Comparison of ENCODE assay signal across 9 cellular contexts in the genomic region with DNA sequence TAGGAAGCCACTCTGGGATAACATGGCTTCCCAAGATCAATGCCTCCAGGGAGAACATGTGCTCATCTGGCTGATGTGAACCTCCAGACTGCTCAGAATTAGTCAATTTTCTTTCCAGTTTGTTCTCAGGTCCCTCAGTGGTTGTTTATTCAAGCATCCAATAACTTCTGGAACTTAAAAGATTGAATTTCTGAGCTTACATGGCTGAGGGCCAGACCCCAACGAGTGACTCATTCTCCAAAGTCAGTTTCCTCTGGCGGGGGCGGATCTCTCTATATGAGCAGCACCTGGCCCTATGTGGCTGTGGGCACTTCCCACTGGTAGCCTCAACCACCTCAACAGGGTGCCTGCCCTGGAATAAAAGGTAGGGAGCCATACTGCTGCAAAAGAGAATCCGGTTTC. TPM values are rescaled to one million over a fixed set of nuclear protein-coding genes. Genes with fewer than 3 reads are reported as not detected.
DNase-seq lines count a peak whose midpoint lies in the region; ATAC-seq, FAIRE-seq and TF ChIP-seq lines count a peak whose summit lies in the region.
"Had no signal": no experiment of that assay in that cellular context is flagged by ENCODE, and none has a peak within 500 bp of the region (broad histone marks: within the 10 kb centered on the region; RNA-seq: fewer than 3 reads in every experiment).

No MANE protein-coding gene starts in this region.

- no peak overlapping the region for H3K4me3 Mint-ChIP-seq in astrocyte (ENCODE audit: unreplicated experiment)

- peaks cover 17% of the 10 kb centered on the region for H3K4me1 Mint-ChIP-seq in astrocyte (ENCODE audit: low read depth, unreplicated experiment)

- no peak overlapping the region for H3K9ac ChIP-seq in BLaER1 treated with 17β-estradiol and CSF1 and Interleukin-3, amounts not matched to agents 10 nM and 100 nM
- H3K9ac ChIP-seq in astrocyte (ENCODE audit: low read length) = no peak overlapping the region

- no peaks in the 10 kb centered on the region for H3K79me2 ChIP-seq in astrocyte (ENCODE audit: insufficient read depth, low read length)

- peaks cover 0 to 47% (median 20%) of the 10 kb centered on the region in 10 experiments; a peak in 14 of 20 replicates for H3K4me1 ChIP-seq in BLaER1 treated with 17β-estradiol and CSF1 and Interleukin-3, amounts not matched to agents 10 nM and 100 nM
- H3K4me1 ChIP-seq in astrocyte (ENCODE audit: insufficient read depth, low read length) = peaks cover 5% of the 10 kb centered on the region

- no peaks in the 10 kb centered on the region for H3K36me3 Mint-ChIP-seq in astrocyte (ENCODE audit: low read depth, unreplicated experiment)

- H3K4me3 ChIP-seq in BLaER1 treated with 17β-estradiol and CSF1 and Interleukin-3, amounts not matched to agents 10 nM and 100 nM = no peak overlapping the region
- H3K4me3 ChIP-seq in astrocyte (ENCODE audit: insufficient read depth, low read depth, low read length) = no peak overlapping the region

- H3K27me3 ChIP-seq in BLaER1 treated with 17β-estradiol and CSF1 and Interleukin-3, amounts not matched to agents 10 nM and 100 nM = no peaks in the 10 kb centered on the region
- H3K27me3 ChIP-seq in astrocyte (ENCODE audit: insufficient read depth, low read length) = no peaks in the 10 kb centered on the region

- peak overlapping the region; percentile 80 for H3K27ac Mint-ChIP-seq in astrocyte (ENCODE audit: unreplicated experiment)

- H3K9me3 Mint-ChIP-seq in astrocyte (ENCODE audit: unreplicated experiment) = no peaks in the 10 kb centered on the region

- ATAC-seq in omental fat pad (ENCODE audit: low FRiP score) = peak; percentile 65
- ATAC-seq in SK-N-SH treated with all-trans-retinoic acid at 6 μM for 48 hours = no peak
- ATAC-seq in GM21381 (IDR thresholded peaks at IDR 0.05; ENCODE audit: unreplicated experiment) = no peak

- TF ChIP-seq CTCF in astrocyte (IDR thresholded peaks at IDR 0.05; ENCODE audit: insufficient read depth, low read depth, low read length) (no peak), omental fat pad (IDR thresholded peaks at IDR 0.05) (no peak)

- peaks cover 10% of the 10 kb centered on the region for H3K27me3 Mint-ChIP-seq in astrocyte (ENCODE audit: low read depth, unreplicated experiment)

- no peak overlapping the region for H2AFZ ChIP-seq in astrocyte (ENCODE audit: low read depth, low read length)

- H3K4me2 ChIP-seq in BLaER1 treated with 17β-estradiol and CSF1 and Interleukin-3, amounts not matched to agents 10 nM and 100 nM = peak overlapping the region in 8 of 11 experiments; percentile 17 to 80 (median 48); a peak in 14 of 22 replicates
- no peak overlapping the region for H3K4me2 ChIP-seq in astrocyte (ENCODE audit: low read length)

- no peaks in the 10 kb centered on the region for H3K36me3 ChIP-seq in BLaER1 treated with 17β-estradiol and CSF1 and Interleukin-3, amounts not matched to agents 10 nM and 100 nM
- no peaks in the 10 kb centered on the region for H3K36me3 ChIP-seq in astrocyte (ENCODE audit: insufficient read depth, low read length)

- no peaks in the 10 kb centered on the region for H4K20me1 ChIP-seq in BLaER1 treated with 17β-estradiol and CSF1 and Interleukin-3, amounts not matched to agents 10 nM and 100 nM
- H4K20me1 ChIP-seq in astrocyte (ENCODE audit: insufficient read depth, low read length) = no peaks in the 10 kb centered on the region

- FAIRE-seq in astrocyte (lab: Jason Lieb, UNC) = no peak

- DNase-seq in LoVo (ENCODE audit: low spot score) (peak; percentile 36), astrocyte (ENCODE audit: low read depth) (peak; percentile 88), omental fat pad (ENCODE audit: low spot score) (no peak), SW 1271 (lab: John Stamatoyannopoulos, UW) (no peak), NCI-H82 treated with DMSO at 0.1 percent for 48 hours (lab: John Stamatoyannopoulos, UW; ENCODE audit: unreplicated experiment) (no peak)
- DNase-seq: NCI-H446 treated with DMSO at 0.1 percent for 48 hours had no signal

- H3K9me3 ChIP-seq in BLaER1 treated with 17β-estradiol and CSF1 and Interleukin-3, amounts not matched to agents 10 nM and 100 nM (replicated peaks in 1 of 11) = no peaks in the 10 kb centered on the region
- no peaks in the 10 kb centered on the region for H3K9me3 ChIP-seq in astrocyte (ENCODE audit: insufficient read depth, low read depth, low read length)

- H3K27ac ChIP-seq in BLaER1 treated with 17β-estradiol and CSF1 and Interleukin-3, amounts not matched to agents 10 nM and 100 nM = peak overlapping the region in 2 of 11 experiments; percentile 7 to 9; a peak in 1 of 22 replicates
- no peak overlapping the region for H3K27ac ChIP-seq in astrocyte (ENCODE audit: low read depth, low read length)

TF ChIP-seq in SK-N-SH treated with all-trans-retinoic acid at 6 μM for 48 hours, 23 proteins besides CTCF, POLR2A, EP300 and RAD21:
- TF ChIP-seq ZFP30 (CRISPR knock-in tag; IDR thresholded peaks at IDR 0.05) = no peak
- TF ChIP-seq CSDC2 (CRISPR knock-in tag; IDR thresholded peaks at IDR 0.05) = no peak
- no peak for TF ChIP-seq POU6F1 (CRISPR knock-in tag; IDR thresholded peaks at IDR 0.05; ENCODE audit: borderline replicate concordance, low read depth)
- TF ChIP-seq, protein P1, sequence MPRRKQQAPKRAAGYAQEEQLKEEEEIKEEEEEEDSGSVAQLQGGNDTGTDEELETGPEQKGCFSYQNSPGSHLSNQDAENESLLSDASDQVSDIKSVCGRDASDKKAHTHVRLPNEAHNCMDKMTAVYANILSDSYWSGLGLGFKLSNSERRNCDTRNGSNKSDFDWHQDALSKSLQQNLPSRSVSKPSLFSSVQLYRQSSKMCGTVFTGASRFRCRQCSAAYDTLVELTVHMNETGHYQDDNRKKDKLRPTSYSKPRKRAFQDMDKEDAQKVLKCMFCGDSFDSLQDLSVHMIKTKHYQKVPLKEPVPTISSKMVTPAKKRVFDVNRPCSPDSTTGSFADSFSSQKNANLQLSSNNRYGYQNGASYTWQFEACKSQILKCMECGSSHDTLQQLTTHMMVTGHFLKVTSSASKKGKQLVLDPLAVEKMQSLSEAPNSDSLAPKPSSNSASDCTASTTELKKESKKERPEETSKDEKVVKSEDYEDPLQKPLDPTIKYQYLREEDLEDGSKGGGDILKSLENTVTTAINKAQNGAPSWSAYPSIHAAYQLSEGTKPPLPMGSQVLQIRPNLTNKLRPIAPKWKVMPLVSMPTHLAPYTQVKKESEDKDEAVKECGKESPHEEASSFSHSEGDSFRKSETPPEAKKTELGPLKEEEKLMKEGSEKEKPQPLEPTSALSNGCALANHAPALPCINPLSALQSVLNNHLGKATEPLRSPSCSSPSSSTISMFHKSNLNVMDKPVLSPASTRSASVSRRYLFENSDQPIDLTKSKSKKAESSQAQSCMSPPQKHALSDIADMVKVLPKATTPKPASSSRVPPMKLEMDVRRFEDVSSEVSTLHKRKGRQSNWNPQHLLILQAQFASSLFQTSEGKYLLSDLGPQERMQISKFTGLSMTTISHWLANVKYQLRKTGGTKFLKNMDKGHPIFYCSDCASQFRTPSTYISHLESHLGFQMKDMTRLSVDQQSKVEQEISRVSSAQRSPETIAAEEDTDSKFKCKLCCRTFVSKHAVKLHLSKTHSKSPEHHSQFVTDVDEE (CRISPR knock-in tag; IDR thresholded peaks at IDR 0.05) = no peak
- no peak for TF ChIP-seq TCF4 (CRISPR knock-in tag; IDR thresholded peaks at IDR 0.05; ENCODE audit: borderline replicate concordance)
- no peak for TF ChIP-seq BACH2 (CRISPR knock-in tag; IDR thresholded peaks at IDR 0.05; ENCODE audit: borderline replicate concordance)
- TF ChIP-seq PPARA (CRISPR knock-in tag; IDR thresholded peaks at IDR 0.05; ENCODE audit: borderline replicate concordance) = no peak
- TF ChIP-seq ZC3H10 (CRISPR knock-in tag; IDR thresholded peaks at IDR 0.05) = no peak
- TF ChIP-seq RARB (CRISPR knock-in tag; IDR thresholded peaks at IDR 0.05) = no peak
- no peak for TF ChIP-seq ZFP3 (CRISPR knock-in tag; IDR thresholded peaks at IDR 0.05)
- no peak for TF ChIP-seq ARNTL (CRISPR knock-in tag; IDR thresholded peaks at IDR 0.05; ENCODE audit: borderline replicate concordance, low read depth)
- TF ChIP-seq, protein P2, sequence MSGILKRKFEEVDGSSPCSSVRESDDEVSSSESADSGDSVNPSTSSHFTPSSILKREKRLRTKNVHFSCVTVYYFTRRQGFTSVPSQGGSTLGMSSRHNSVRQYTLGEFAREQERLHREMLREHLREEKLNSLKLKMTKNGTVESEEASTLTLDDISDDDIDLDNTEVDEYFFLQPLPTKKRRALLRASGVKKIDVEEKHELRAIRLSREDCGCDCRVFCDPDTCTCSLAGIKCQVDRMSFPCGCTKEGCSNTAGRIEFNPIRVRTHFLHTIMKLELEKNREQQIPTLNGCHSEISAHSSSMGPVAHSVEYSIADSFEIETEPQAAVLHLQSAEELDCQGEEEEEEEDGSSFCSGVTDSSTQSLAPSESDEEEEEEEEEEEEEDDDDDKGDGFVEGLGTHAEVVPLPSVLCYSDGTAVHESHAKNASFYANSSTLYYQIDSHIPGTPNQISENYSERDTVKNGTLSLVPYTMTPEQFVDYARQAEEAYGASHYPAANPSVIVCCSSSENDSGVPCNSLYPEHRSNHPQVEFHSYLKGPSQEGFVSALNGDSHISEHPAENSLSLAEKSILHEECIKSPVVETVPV (CRISPR knock-in tag; IDR thresholded peaks at IDR 0.05) = no peak
- no peak for TF ChIP-seq ISL1 (CRISPR knock-in tag; IDR thresholded peaks at IDR 0.05)
- TF ChIP-seq GLIS3 (CRISPR knock-in tag; IDR thresholded peaks at IDR 0.05) = no peak
- no peak for TF ChIP-seq TOX (CRISPR knock-in tag; IDR thresholded peaks at IDR 0.05; ENCODE audit: borderline replicate concordance)
- TF ChIP-seq ZNF70 (CRISPR knock-in tag; IDR thresholded peaks at IDR 0.05) = no peak
- TF ChIP-seq ZNF8 (CRISPR knock-in tag; IDR thresholded peaks at IDR 0.05) = no peak
- no peak for TF ChIP-seq ZNF565 (CRISPR knock-in tag; conservative IDR thresholded peaks at IDR 0.05; ENCODE audit: low read depth)
- TF ChIP-seq ESRRG (CRISPR knock-in tag; IDR thresholded peaks at IDR 0.05) = no peak

RNA-seq across cellular contexts. Expression of gene LYZL4, which starts 34.0 kb away (rescaled TPM):
- total RNA-seq in astrocyte = not detected in 2 replicates
- total RNA-seq in omental fat pad = not detected

Comparison
In these comparisons a context has a peak if more than half of its experiments do, and no peak if none do; other contexts are left out.
1. DNase-seq: peak in LoVo (single experiment) and astrocyte (single experiment); none in omental fat pad (single experiment), SW 1271 (0 of 2) and NCI-H82 treated with DMSO at 0.1 percent for 48 hours (single experiment).